In the genomic region with DNA sequence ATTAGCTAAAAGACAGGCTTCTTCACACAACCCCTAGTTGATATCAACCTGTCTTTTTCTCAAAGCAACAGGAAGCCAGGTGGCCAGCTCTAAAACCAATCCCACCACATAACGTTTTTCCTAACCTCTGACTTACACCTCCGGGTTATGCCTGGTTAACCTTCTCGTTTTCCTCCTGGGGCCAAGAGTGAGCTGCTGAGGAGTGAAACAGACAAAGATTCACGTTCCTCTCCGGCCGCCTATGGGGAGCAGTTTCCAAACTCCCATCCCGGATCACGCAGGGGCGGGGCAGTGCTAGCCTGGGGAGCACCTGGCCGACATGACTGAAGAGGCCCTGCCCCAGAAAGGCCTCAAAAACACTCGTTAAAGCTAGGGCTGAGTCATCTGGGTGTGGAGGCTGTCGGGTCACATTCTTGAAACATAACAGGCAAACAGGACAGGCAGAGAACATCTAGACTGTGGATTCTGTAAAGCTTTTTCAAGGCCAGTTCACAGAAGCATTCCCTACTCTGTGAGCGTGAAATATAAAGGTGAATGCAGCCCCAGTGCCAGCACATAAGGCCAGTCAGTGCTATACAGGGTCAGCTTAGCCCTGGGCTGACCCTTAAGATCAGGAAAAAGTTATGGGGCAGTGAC, we compare ENCODE assay signal across 8 cellular contexts. TPM values are rescaled to one million over a fixed set of nuclear protein-coding genes. Genes with fewer than 3 reads are reported as not detected.
DNase-seq lines count a peak whose midpoint lies in the region; ATAC-seq and TF ChIP-seq lines count a peak whose summit lies in the region.

No MANE protein-coding gene starts in this region.

- H3K4me3 ChIP-seq in dorsolateral prefrontal cortex (no peak overlapping the region), suprapubic skin (peak overlapping the region; percentile 23)

- TF ChIP-seq CTCF in dorsolateral prefrontal cortex (IDR thresholded peaks at IDR 0.05 in 54 of 56, conservative IDR thresholded peaks at IDR 0.05 in 2 of 56; ENCODE audit: low read depth in 1 of 56, partially characterized antibody in 56 of 56) (no peak), suprapubic skin (IDR thresholded peaks at IDR 0.05) (no peak)

- DNase-seq in DMS79 treated with DMSO at 0.1 percent for 48 hours (lab: John Stamatoyannopoulos, UW): peak; percentile 82
- DNase-seq in M059J (ENCODE audit: low read depth): peak; percentile 98
- peak; percentile 61 for DNase-seq in activated CD4-positive, alpha-beta T cell treated with anti-CD3 and anti-CD28 coated beads for 48 hours
- no peak for DNase-seq in dorsolateral prefrontal cortex
- DNase-seq in mucosa of gallbladder (ENCODE audit: low spot score): peak; percentile 91
- peak; percentile 94 to 95 for DNase-seq in suprapubic skin (ENCODE audit: low spot score in 2 of 2)
- no peak for DNase-seq in NCI-H2081 treated with DMSO at 0.1 percent for 48 hours (lab: John Stamatoyannopoulos, UW)

- TF ChIP-seq POLR2A in suprapubic skin (IDR thresholded peaks at IDR 0.05): peak in 1 of 2 donors; percentile 69

- no peaks in the 10 kb centered on the region for H3K9me3 ChIP-seq in suprapubic skin

- 8% methylated on average over 7 of the region's 13 CpGs for WGBS in suprapubic skin

- TF ChIP-seq EP300 in suprapubic skin (IDR thresholded peaks at IDR 0.05): no peak

- intact Hi-C loops in dorsolateral prefrontal cortex (cut with DNase I): no loop called here

- ATAC-seq in GM21825 (IDR thresholded peaks at IDR 0.05; ENCODE audit: unreplicated experiment): peak; percentile 42

- no peaks in the 10 kb centered on the region for H3K27me3 ChIP-seq in dorsolateral prefrontal cortex
- no peaks in the 10 kb centered on the region for H3K27me3 ChIP-seq in suprapubic skin

- H3K4me1 ChIP-seq in suprapubic skin: peaks cover 100% of the 10 kb centered on the region

- H3K36me3 ChIP-seq in suprapubic skin: no peaks in the 10 kb centered on the region

- peak overlapping the region in 56 of 59 donors; percentile 8 to 92 (median 72) for H3K27ac ChIP-seq in dorsolateral prefrontal cortex
- peak overlapping the region; percentile 96 for H3K27ac ChIP-seq in suprapubic skin

RNA-seq across cellular contexts. Expression of a gene that starts 25.9 kb away (rescaled TPM):
- 56.2 and 80.1 TPM in 2 replicates for total RNA-seq in M059J (2014; rRNA removed; shearing (Covaris generic))
- total RNA-seq in dorsolateral prefrontal cortex (100 to 1,000 TPM in 4 of 120 experiments, 10 to 100 TPM in 116; 16.6 to 109 (median 36.7) TPM), mucosa of gallbladder (256 TPM), suprapubic skin (100 to 1,000 TPM; 448 to 713 (median 594) TPM)

RNA-seq across cellular contexts. Expression of a gene that starts 51.7 kb away (rescaled TPM):
- total RNA-seq in M059J (2014; rRNA removed; shearing (Covaris generic)): 168 and 201 TPM in 2 replicates
- total RNA-seq in dorsolateral prefrontal cortex (10 to 100 TPM; 35.7 to 78.9 (median 53.0) TPM), mucosa of gallbladder (80.0 TPM), suprapubic skin (10 to 100 TPM; 40.3 to 95.5 (median 59.7) TPM)

Comparison
In these comparisons a context has a peak if more than half of its experiments do, and no peak if none do; other contexts are left out.
1. DNase-seq: peak in DMS79 treated with DMSO at 0.1 percent for 48 hours (single experiment), M059J (single experiment), activated CD4-positive, alpha-beta T cell treated with anti-CD3 and anti-CD28 coated beads for 48 hours (single experiment), mucosa of gallbladder (single experiment) and suprapubic skin (2 of 2); none in dorsolateral prefrontal cortex (0 of 10) and NCI-H2081 treated with DMSO at 0.1 percent for 48 hours (single experiment).